32 cellular contexts compared by ENCODE assay signal in genomic region chr18:36191711-36192110, GRCh38. TPM values are rescaled to one million over a fixed set of nuclear protein-coding genes. Genes with fewer than 3 reads are reported as not detected.
"Had no signal": no experiment of that assay in that cellular context is flagged by ENCODE, and none has a peak within 500 bp of the region (broad histone marks: within the 10 kb centered on the region; RNA-seq: fewer than 3 reads in every experiment).

No MANE protein-coding gene starts in this region.

- FAIRE-seq: astrocyte, TTC549 had no signal

- DNase-seq: activated B cell treated with CpG ODN at 0.5 μM for 24 hours; activated CD4-positive, alpha-beta memory T cell treated with anti-CD3 and anti-CD28 coated beads for 36 hours; activated CD4-positive, alpha-beta T cell treated with anti-CD3 and anti-CD28 coated beads for 4 hours; activated CD4-positive, alpha-beta T cell treated with anti-CD3 and anti-CD28 coated beads, Interleukin-2, amount 10 ng/mL, durations not matched to agents 24 days and 14 days; activated CD4-positive, alpha-beta T cell treated with anti-CD3 and anti-CD28 coated beads, Interleukin-2, amount 50 U/mL, for 1 hour; activated CD4-positive, alpha-beta T cell treated with anti-CD3 and anti-CD28 coated beads, Interleukin-2, amount 50 U/mL, for 4 hours; activated CD4-positive, CD25-positive, alpha-beta regulatory T cell treated with anti-CD3 and anti-CD28 coated beads, Interleukin-2, amount 50 U/mL, for 72 hours; activated CD8-positive, alpha-beta memory T cell treated with anti-CD3 and anti-CD28 coated beads, Interleukin-2, amount 50 U/mL, for 4 hours; activated CD8-positive, alpha-beta T cell treated with anti-CD3 and anti-CD28 coated beads for 36 hours; activated gamma-delta T cell treated with Interleukin-2 at 50 U/mL for 16 hours; activated naive CD4-positive, alpha-beta T cell; activated naive CD4-positive, alpha-beta T cell treated with anti-CD3 and anti-CD28 coated beads for 36 hours; activated naive CD4-positive, alpha-beta T cell treated with anti-CD3 and anti-CD28 coated beads, Interleukin-2, amount 50 U/mL, for 16 hours; activated naive CD8-positive, alpha-beta T cell treated with anti-CD3 and anti-CD28 coated beads for 36 hours; activated T-cell treated with anti-CD3 and anti-CD28 coated beads for 4 hours; activated T-cell treated with anti-CD3 and anti-CD28 coated beads, Interleukin-2, amount 50 U/mL, for 1 hour; activated T-cell treated with anti-CD3 and anti-CD28 coated beads, Interleukin-2, amount 50 U/mL, for 4 hours; activated T-cell treated with anti-CD3 and anti-CD28 coated beads, Interleukin-2, amount 50 U/mL, for 72 hours; adrenal gland; amniotic stem cell; aorta; body of pancreas; brain microvascular endothelial cell; central memory CD4-positive, alpha-beta T cell; T-helper 2 cell; T-helper 9 cell had no signal

- H3K4me1 ChIP-seq: breast epithelium had no signal

- H3K27me3 ChIP-seq: adrenal gland, body of pancreas, brain microvascular endothelial cell, breast epithelium had no signal

- H3K4me3 ChIP-seq: adrenal gland, body of pancreas, breast epithelium had no signal

- H3K27ac ChIP-seq: adrenal gland, body of pancreas, brain microvascular endothelial cell, breast epithelium, VCaP had no signal

- H3K9me3 ChIP-seq: adrenal gland, body of pancreas, breast epithelium had no signal

- ATAC-seq: activated CD8-positive, alpha-beta T cell treated with anti-CD3 and anti-CD28 coated beads for 36 hours; activated naive CD4-positive, alpha-beta T cell treated with anti-CD3 and anti-CD28 coated beads, Interleukin-2, amount 50 U/mL, for 72 hours; activated T-cell treated with anti-CD3 and anti-CD28 coated beads, Interleukin-2, amount 50 U/mL, for 4 hours; activated T-cell treated with anti-CD3 and anti-CD28 coated beads, Interleukin-2, amount 50 U/mL, for 72 hours; activated T-helper 17 cell treated with anti-CD3 and anti-CD28 coated beads, Interleukin-2, amount 50 U/mL, for 72 hours; body of pancreas had no signal

- H3K36me3 ChIP-seq: adrenal gland, brain microvascular endothelial cell, breast epithelium had no signal

RNA-seq across cellular contexts. Expression of gene MOCOS, which starts 4.4 kb away (rescaled TPM):
- total RNA-seq: activated naive CD4-positive, alpha-beta T cell treated with anti-CD3 and anti-CD28 coated beads for 36 hours had no signal
